ENCODE assay signal across 16 cellular contexts in the genomic region with DNA sequence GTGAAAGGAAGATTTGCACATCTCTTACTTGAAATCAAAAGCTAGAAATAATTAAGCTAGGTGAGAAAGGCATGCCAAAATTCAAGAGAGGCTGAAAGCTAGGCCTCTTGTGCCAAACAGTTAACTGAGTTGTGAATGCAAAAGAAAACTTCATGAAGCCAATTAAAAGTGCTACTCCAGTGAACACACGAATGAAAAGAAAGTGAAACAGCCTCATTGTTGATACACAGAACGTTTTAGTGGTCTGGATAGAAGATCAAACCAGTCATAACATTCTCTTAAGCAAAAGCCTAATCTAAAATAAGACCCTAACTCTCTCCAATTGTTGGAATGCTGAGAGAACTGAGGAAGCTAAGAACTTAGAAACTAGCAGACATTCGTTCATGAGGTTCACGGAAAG.
"Had no signal": no experiment of that assay in that cellular context is flagged by ENCODE, and none has a peak within 500 bp of the region (broad histone marks: within the 10 kb centered on the region; RNA-seq: fewer than 3 reads in every experiment).

No MANE protein-coding gene starts in this region.

- ATAC-seq: activated naive CD4-positive, alpha-beta T cell treated with anti-CD3 and anti-CD28 coated beads, Interleukin-2, amount 50 U/mL, for 72 hours; activated T-cell treated with anti-CD3 and anti-CD28 coated beads, Interleukin-2, amount 50 U/mL, for 4 hours; pancreas had no signal

- H3K27me3 Mint-ChIP-seq: dendritic cell treated with granulocyte-macrophage colony-stimulating factor and Interleukin-4, amounts not matched to agents 40 ng/mL and 50 ng/mL, for 4 days had no signal

- H3K4me3 Mint-ChIP-seq: activated T-cell treated with anti-CD3 and anti-CD28 coated beads, Interleukin-2, amount 50 U/mL, for 4 hours; dendritic cell treated with granulocyte-macrophage colony-stimulating factor and Interleukin-4, amounts not matched to agents 40 ng/mL and 50 ng/mL, for 4 days; neural progenitor cell had no signal

- H3K27ac ChIP-seq: brain microvascular endothelial cell, epithelial cell of prostate, neural progenitor cell, pancreas had no signal

- H3K36me3 Mint-ChIP-seq: activated naive CD4-positive, alpha-beta T cell treated with anti-CD3 and anti-CD28 coated beads, Interleukin-2, amount 50 U/mL, for 72 hours had no signal

- DNase-seq: activated CD4-positive, alpha-beta T cell treated with anti-CD3 and anti-CD28 coated beads, Interleukin-2, amount 50 U/mL, for 48 hours; activated CD4-positive, CD25-positive, alpha-beta regulatory T cell treated with anti-CD3 and anti-CD28 coated beads, Interleukin-2, amount 50 U/mL, for 72 hours; activated gamma-delta T cell; activated T-cell treated with anti-CD3 and anti-CD28 coated beads, Interleukin-2, amount 50 U/mL, for 4 hours; amygdala; brain microvascular endothelial cell; cerebellar nuclear complex; midbrain; pancreas; stimulated activated CD4-positive, alpha-beta T cell treated with anti-CD3 and anti-CD28 coated beads, Interleukin-12 subunit alpha, Interleukin-12 subunit beta, amount 100 ng/mL, for 4 hours; stimulated activated CD4-positive, alpha-beta T cell treated with anti-CD3 and anti-CD28 coated beads, Interleukin-2, amount 100 ng/mL, for 24 hours; thyroid gland had no signal

- H3K9me3 Mint-ChIP-seq: activated naive CD4-positive, alpha-beta T cell treated with anti-CD3 and anti-CD28 coated beads, Interleukin-2, amount 50 U/mL, for 72 hours; activated T-cell treated with anti-CD3 and anti-CD28 coated beads, Interleukin-2, amount 50 U/mL, for 4 hours had no signal

- H3K27ac Mint-ChIP-seq: activated naive CD4-positive, alpha-beta T cell treated with anti-CD3 and anti-CD28 coated beads, Interleukin-2, amount 50 U/mL, for 72 hours; dendritic cell treated with granulocyte-macrophage colony-stimulating factor and Interleukin-4, amounts not matched to agents 40 ng/mL and 50 ng/mL, for 4 days; neural progenitor cell had no signal
